Comparison of ENCODE assay signal across 8 cellular contexts in genomic region chr18:8704361-8705279, GRCh38. TPM values are rescaled to one million over a fixed set of nuclear protein-coding genes. Genes with fewer than 3 reads are reported as not detected.
DNase-seq lines count a peak whose midpoint lies in the region; ATAC-seq and TF ChIP-seq lines count a peak whose summit lies in the region.

No MANE protein-coding gene starts in this region.

- H3F3A ChIP-seq in PC-9 (ENCODE audit: insufficient read depth, low read depth): peaks cover 18% of the 10 kb centered on the region; the same call in 1 of the 2 replicates

- no peaks in the 10 kb centered on the region for H3K36me3 Mint-ChIP-seq in IgD-negative memory B cell

- no peaks in the 10 kb centered on the region for H3K9me3 Mint-ChIP-seq in IgD-negative memory B cell

- BruUV-seq in PC-9 (replicated peaks; lab: Mats Ljungman, UMichigan): TSS peak; percentile 98

- DNase-seq in DMS 273 (lab: John Stamatoyannopoulos, UW; ENCODE audit: unreplicated experiment) (peak; percentile 95), PC-9 (peak; percentile 69 to 96), esophagus muscularis mucosa (ENCODE audit: extremely low spot score) (peak; percentile 95), myocyte (ENCODE audit: low read depth) (peak; percentile 93)
- peak; percentile 84 to 89 for DNase-seq in activated T-cell treated with anti-CD3 and anti-CD28 coated beads, Interleukin-2, amount 50 U/mL, for 48 hours
- peak; percentile 64 for DNase-seq in stimulated activated CD8-positive, alpha-beta memory T cell treated with anti-CD3 and anti-CD28 coated beads, Interleukin-7, amount 100 ng/mL, for 24 hours (ENCODE audit: low read depth)

- intact Hi-C loops in PC-9 (cut with micrococcal nuclease; ENCODE audit: unreplicated experiment): loop anchor here (2.0 to 5.0 kb wide), 3 partner anchors 92 to 233 kb away; no protein-coding TSS in a partner anchor
- intact Hi-C loops in esophagus muscularis mucosa (cut with DNase I): loop anchor here (5.0 kb wide), 2 partner anchors 93 to 243 kb away; no protein-coding TSS in a partner anchor

- peak overlapping the region; percentile 92 for H3K4me2 ChIP-seq in PC-9

- no peaks in the 10 kb centered on the region for H3K9me2 ChIP-seq in PC-9 (ENCODE audit: insufficient read depth)

- H3K4me1 ChIP-seq in PC-9 (replicated peaks; ENCODE audit: insufficient read depth) (peaks cover 21% of the 10 kb centered on the region), esophagus muscularis mucosa (peaks cover 22 to 60% (median 54%) of the 10 kb centered on the region in 4 donors)

- H3K36me3 ChIP-seq in PC-9 (ENCODE audit: low read depth): no peaks in the 10 kb centered on the region
- no peaks in the 10 kb centered on the region for H3K36me3 ChIP-seq in esophagus muscularis mucosa

- H3K27me3 Mint-ChIP-seq in IgD-negative memory B cell: peaks cover 23% of the 10 kb centered on the region

- peak overlapping the region; percentile 99 for H2AFZ ChIP-seq in PC-9

- peak overlapping the region; percentile 88 to 95 (median 92) for H3K4me3 Mint-ChIP-seq in IgD-negative memory B cell

- H3K4me3 ChIP-seq in PC-9 (peak overlapping the region; percentile 76), esophagus muscularis mucosa (peak overlapping the region; percentile 67 to 89 (median 76))

- H3K79me2 ChIP-seq in PC-9 (ENCODE audit: low read depth): 0 out of 2 replicates have a peak, but pooled peaks cover 4% of the 10 kb centered on the region

- 2% methylated on average over 40 of the region's 71 CpGs for WGBS in esophagus muscularis mucosa

- TF ChIP-seq CTCF in PC-9 (conservative IDR thresholded peaks at IDR 0.05) (no peak), esophagus muscularis mucosa (IDR thresholded peaks at IDR 0.05) (no peak)

- peak; percentile 84 for ATAC-seq in GM21717 (IDR thresholded peaks at IDR 0.05; ENCODE audit: unreplicated experiment)

- H3K27ac Mint-ChIP-seq in IgD-negative memory B cell: peak overlapping the region in 2 of 3 donors; percentile 46 to 83

- H3K27me3 ChIP-seq in PC-9 (ENCODE audit: insufficient read depth, low read depth) (no peaks in the 10 kb centered on the region), esophagus muscularis mucosa (no peaks in the 10 kb centered on the region)

- H3K9me3 ChIP-seq in PC-9 (ENCODE audit: insufficient read depth, low read depth) (no peaks in the 10 kb centered on the region), esophagus muscularis mucosa (no peaks in the 10 kb centered on the region)

- H3K27ac ChIP-seq in PC-9 (peak overlapping the region; percentile 51), esophagus muscularis mucosa (replicated peaks in 1 of 4) (peak overlapping the region; percentile 93 to 96 (median 94))

- H4K20me1 ChIP-seq in PC-9 (ENCODE audit: insufficient read depth): no peaks in the 10 kb centered on the region

- peak; percentile 77 for TF ChIP-seq POLR2A in esophagus muscularis mucosa (IDR thresholded peaks at IDR 0.05; ENCODE audit: low read depth)

- POLR2A ChIA-PET in PC-9 (lab: Charles Lee; ENCODE audit: unreplicated experiment): interaction anchor here (0.6 to 0.8 kb wide), 5 partner anchors 19 to 368 kb away, joined by 3 to 16 read pairs (median 6); no protein-coding TSS in a partner anchor

- TF ChIP-seq EP300 in esophagus muscularis mucosa (IDR thresholded peaks at IDR 0.05): no peak

- CTCF ChIA-PET in PC-9 (lab: Charles Lee): interaction anchor here (0.5 to 1.0 kb wide), 4 partner anchors 25 to 1821 kb away, joined by 3 to 8 read pairs (median 6); partner anchors contain the start of gene NAPG

- peaks cover 14 to 27% (median 16%) of the 10 kb centered on the region in 3 donors for H3K4me1 Mint-ChIP-seq in IgD-negative memory B cell

RNA-seq across cellular contexts. Expression of gene MTCL1, which starts 0.7 kb away (rescaled TPM):
- polyA plus RNA-seq in IgD-negative memory B cell: 0.28 TPM
- total RNA-seq in PC-9 (2021) (29.6 and 30.0 TPM in 2 replicates), esophagus muscularis mucosa (10 to 100 TPM; 32.3 to 48.0 (median 38.6) TPM), myocyte (65.7 and 66.9 TPM in 2 replicates)
- polyA plus RNA-seq in myocyte (2012): 16.8 TPM

Comparison
In these comparisons a context has a peak if more than half of its experiments do, and no peak if none do; other contexts are left out.
1. Peak in every context shown above with its lines: DNase-seq, ATAC-seq, H3K4me3 ChIP-seq and H3K27ac ChIP-seq.